1 cellular context compared by ENCODE assay signal in the genomic region with DNA sequence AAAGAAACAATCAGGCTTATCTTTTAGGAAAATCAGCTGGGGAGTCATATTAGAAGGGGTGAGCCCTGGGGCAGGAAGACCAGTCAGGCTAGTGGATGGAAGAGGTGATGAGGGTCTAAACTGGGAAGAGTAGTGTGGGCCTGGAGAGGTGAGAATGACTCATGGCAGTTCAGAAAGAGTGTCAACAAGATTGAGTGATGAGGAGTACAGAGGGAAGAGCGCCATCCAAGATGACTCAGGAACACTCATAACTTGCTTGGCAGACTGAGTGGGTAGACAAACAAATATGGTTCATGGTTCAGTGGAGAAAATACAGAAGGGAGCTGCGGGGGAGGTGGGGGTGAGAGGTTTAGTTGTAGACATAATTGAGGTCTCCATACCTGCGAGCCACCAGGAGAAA.
TF ChIP-seq lines count a peak whose summit lies in the region.

No MANE protein-coding gene starts in this region.

TF ChIP-seq in K562, 482 proteins besides CTCF, POLR2A, EP300 and RAD21 (continued from another document):
- TF ChIP-seq, protein P1, sequence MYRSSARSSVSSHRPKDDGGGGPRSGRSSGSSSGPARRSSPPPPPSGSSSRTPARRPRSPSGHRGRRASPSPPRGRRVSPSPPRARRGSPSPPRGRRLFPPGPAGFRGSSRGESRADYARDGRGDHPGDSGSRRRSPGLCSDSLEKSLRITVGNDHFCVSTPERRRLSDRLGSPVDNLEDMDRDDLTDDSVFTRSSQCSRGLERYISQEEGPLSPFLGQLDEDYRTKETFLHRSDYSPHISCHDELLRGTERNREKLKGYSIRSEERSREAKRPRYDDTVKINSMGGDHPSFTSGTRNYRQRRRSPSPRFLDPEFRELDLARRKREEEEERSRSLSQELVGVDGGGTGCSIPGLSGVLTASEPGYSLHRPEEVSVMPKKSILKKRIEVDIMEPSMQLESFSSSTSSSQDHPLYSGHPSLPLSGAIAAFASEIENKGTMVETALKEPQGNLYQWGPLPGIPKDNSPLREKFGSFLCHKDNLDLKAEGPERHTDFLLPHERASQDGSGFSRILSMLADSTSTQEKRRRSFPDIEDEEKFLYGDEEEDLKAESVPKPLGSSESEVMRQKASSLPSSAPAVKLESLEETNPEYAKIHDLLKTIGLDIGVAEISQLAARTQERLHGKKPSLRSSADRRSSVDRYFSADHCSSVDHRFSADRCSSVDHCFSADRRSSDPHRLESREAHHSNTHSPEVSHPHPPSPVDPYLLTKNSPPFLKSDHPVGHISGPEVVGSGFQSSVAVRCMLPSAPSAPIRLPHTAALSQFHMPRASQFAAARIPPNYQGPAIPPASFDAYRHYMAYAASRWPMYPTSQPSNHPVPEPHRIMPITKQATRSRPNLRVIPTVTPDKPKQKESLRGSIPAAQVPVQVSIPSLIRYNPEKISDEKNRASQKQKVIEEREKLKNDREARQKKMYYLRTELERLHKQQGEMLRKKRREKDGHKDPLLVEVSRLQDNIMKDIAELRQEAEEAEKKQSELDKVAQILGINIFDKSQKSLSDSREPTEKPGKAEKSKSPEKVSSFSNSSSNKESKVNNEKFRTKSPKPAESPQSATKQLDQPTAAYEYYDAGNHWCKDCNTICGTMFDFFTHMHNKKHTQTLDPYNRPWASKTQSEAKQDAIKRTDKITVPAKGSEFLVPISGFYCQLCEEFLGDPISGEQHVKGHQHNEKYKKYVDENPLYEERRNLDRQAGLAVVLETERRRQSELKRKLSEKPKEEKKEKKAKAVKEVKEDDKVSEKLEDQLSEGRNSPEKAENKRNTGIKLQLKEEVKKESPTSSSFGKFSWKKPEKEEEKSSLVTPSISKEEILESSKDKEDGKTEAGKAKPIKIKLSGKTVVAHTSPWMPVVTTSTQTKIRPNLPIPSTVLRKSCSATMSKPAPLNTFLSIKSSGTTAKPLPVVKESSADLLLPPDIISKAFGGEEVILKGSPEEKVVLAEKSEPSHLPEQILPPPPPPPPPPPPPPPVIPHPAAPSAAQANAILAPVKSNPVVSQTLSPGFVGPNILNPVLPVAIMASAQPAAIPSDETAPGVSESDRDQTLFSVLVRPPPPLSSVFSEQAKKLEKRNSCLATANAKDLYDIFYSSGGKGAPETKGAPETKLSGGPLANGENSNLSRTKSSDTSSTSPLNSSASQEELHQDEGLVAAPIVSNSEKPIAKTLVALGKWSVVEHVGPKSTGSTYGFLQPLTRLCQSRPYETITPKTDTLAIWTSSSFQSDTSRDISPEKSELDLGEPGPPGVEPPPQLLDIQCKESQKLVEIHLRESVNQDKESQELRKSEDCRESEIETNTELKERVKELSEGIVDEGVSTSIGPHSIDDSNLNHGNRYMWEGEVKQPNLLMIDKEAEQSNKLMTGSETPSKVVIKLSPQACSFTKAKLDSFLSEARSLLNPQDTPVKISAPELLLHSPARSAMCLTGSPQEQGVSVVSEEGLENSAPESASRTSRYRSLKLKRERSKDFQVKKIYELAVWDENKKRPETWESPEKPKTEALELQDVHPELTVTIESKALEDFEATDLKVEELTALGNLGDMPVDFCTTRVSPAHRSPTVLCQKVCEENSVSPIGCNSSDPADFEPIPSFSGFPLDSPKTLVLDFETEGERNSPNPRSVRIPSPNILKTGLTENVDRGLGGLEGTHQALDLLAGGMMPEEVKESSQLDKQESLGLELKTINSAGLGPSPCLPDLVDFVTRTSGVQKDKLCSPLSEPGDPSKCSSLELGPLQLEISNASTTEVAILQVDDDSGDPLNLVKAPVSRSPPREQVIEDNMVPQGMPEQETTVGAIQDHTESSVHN (IDR thresholded peaks at IDR 0.05; ENCODE audit: borderline replicate concordance in 1 of 2, low read depth in 1 of 2), result no peak
- TF ChIP-seq JUND (IDR thresholded peaks at IDR 0.05; ENCODE audit: borderline replicate concordance, low read depth, low read length), result peak; percentile 80; the same call in 1 of the 2 replicates
- peak; percentile 64; the same call in 2 of the 3 replicates for TF ChIP-seq JUND (tag; IDR thresholded peaks at IDR 0.05; ENCODE audit: borderline replicate concordance, low read depth, low read length)
- TF ChIP-seq SMARCE1 (IDR thresholded peaks at IDR 0.05), result peak; percentile 67; the same call in 1 of the 2 replicates
- TF ChIP-seq, protein P2, sequence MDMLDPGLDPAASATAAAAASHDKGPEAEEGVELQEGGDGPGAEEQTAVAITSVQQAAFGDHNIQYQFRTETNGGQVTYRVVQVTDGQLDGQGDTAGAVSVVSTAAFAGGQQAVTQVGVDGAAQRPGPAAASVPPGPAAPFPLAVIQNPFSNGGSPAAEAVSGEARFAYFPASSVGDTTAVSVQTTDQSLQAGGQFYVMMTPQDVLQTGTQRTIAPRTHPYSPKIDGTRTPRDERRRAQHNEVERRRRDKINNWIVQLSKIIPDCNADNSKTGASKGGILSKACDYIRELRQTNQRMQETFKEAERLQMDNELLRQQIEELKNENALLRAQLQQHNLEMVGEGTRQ (CRISPR knock-in tag; IDR thresholded peaks at IDR 0.05), result no peak
- TF ChIP-seq DPF2 (IDR thresholded peaks at IDR 0.05), result peak; percentile 82
- no peak for TF ChIP-seq ZNF41 (CRISPR knock-in tag; conservative IDR thresholded peaks at IDR 0.05)
- TF ChIP-seq PURB (CRISPR knock-in tag; IDR thresholded peaks at IDR 0.05; ENCODE audit: low read depth), result no peak
- TF ChIP-seq TRIM24 (IDR thresholded peaks at IDR 0.05), result peak in 1 of 2 experiments; percentile 24; a peak in 1 of 4 replicates
- TF ChIP-seq SMARCA4 (IDR thresholded peaks at IDR 0.05), result peak; percentile 73
- no peak for TF ChIP-seq ZNF24 (IDR thresholded peaks at IDR 0.05)
- peak; percentile 63 for TF ChIP-seq NFIC (IDR thresholded peaks at IDR 0.05)
- TF ChIP-seq FOXJ3 (CRISPR knock-in tag; IDR thresholded peaks at IDR 0.05), result no peak
- TF ChIP-seq CBFA2T3 (IDR thresholded peaks at IDR 0.05), result 0 out of 2 replicates have a peak, but pooled peaks have one; percentile 6
- no peak for TF ChIP-seq ZNF311 (CRISPR knock-in tag; IDR thresholded peaks at IDR 0.05)
- TF ChIP-seq RBM22 (IDR thresholded peaks at IDR 0.05; ENCODE audit: low read depth, low read length, poor library complexity, severe bottlenecking), result no peak
- peak; percentile 15; the same call in 1 of the 2 replicates for TF ChIP-seq NCOR1 (IDR thresholded peaks at IDR 0.05)
- TF ChIP-seq EHMT2 (IDR thresholded peaks at IDR 0.05), result peak; percentile 72
- no peak for TF ChIP-seq ETV5 (CRISPR knock-in tag; IDR thresholded peaks at IDR 0.05; ENCODE audit: low read depth)
- no peak for TF ChIP-seq TBP (optimal IDR thresholded peaks at IDR 0.05; ENCODE audit: low read depth, low read length)
- 0 out of 2 replicates have a peak, but pooled peaks have one; percentile 26 for TF ChIP-seq SMARCC2 (IDR thresholded peaks at IDR 0.05; ENCODE audit: low read depth)
- TF ChIP-seq ZNF316 (IDR thresholded peaks at IDR 0.05), result peak; percentile 36; the same call in 1 of the 2 replicates
- TF ChIP-seq, protein P3, sequence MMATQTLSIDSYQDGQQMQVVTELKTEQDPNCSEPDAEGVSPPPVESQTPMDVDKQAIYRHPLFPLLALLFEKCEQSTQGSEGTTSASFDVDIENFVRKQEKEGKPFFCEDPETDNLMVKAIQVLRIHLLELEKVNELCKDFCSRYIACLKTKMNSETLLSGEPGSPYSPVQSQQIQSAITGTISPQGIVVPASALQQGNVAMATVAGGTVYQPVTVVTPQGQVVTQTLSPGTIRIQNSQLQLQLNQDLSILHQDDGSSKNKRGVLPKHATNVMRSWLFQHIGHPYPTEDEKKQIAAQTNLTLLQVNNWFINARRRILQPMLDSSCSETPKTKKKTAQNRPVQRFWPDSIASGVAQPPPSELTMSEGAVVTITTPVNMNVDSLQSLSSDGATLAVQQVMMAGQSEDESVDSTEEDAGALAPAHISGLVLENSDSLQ (IDR thresholded peaks at IDR 0.05), result peak; percentile 74
- peak; percentile 56 for TF ChIP-seq MAFG (tag; conservative IDR thresholded peaks at IDR 0.05)
- TF ChIP-seq EGR1 (conservative IDR thresholded peaks at IDR 0.05), result peak; percentile 87
- TF ChIP-seq ZEB2 (IDR thresholded peaks at IDR 0.05), result peak; percentile 41; the same call in 1 of the 2 replicates
- peak in 1 of 2 experiments; percentile 26; a peak in 1 of 4 replicates for TF ChIP-seq KDM1A (IDR thresholded peaks at IDR 0.05)
- TF ChIP-seq ZNF184 (CRISPR knock-in tag; IDR thresholded peaks at IDR 0.05), result no peak
- no peak for TF ChIP-seq ZNF583 (CRISPR knock-in tag; IDR thresholded peaks at IDR 0.05)
- peak; percentile 85 for TF ChIP-seq FOSL1 (tag; conservative IDR thresholded peaks at IDR 0.05)
- TF ChIP-seq, protein P4, sequence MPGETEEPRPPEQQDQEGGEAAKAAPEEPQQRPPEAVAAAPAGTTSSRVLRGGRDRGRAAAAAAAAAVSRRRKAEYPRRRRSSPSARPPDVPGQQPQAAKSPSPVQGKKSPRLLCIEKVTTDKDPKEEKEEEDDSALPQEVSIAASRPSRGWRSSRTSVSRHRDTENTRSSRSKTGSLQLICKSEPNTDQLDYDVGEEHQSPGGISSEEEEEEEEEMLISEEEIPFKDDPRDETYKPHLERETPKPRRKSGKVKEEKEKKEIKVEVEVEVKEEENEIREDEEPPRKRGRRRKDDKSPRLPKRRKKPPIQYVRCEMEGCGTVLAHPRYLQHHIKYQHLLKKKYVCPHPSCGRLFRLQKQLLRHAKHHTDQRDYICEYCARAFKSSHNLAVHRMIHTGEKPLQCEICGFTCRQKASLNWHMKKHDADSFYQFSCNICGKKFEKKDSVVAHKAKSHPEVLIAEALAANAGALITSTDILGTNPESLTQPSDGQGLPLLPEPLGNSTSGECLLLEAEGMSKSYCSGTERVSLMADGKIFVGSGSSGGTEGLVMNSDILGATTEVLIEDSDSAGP (CRISPR knock-in tag; IDR thresholded peaks at IDR 0.05), result no peak
- TF ChIP-seq ZC3H11A (IDR thresholded peaks at IDR 0.05; ENCODE audit: low read depth, low read length), result no peak
- TF ChIP-seq HDAC1 (IDR thresholded peaks at IDR 0.05), result peak in 1 of 2 experiments; percentile 30; a peak in 1 of 4 replicates
- TF ChIP-seq NR2C1 (IDR thresholded peaks at IDR 0.05), result no peak
- TF ChIP-seq NR2C1 (tag; IDR thresholded peaks at IDR 0.05), result no peak
- no peak for TF ChIP-seq PHTF2 (CRISPR knock-in tag; IDR thresholded peaks at IDR 0.05)
- TF ChIP-seq NR2C2 (CRISPR knock-in tag; IDR thresholded peaks at IDR 0.05), result no peak
- TF ChIP-seq NR2C2 (tag; IDR thresholded peaks at IDR 0.05), result peak; percentile 36; the same call in 1 of the 2 replicates
- peak; percentile 77 for TF ChIP-seq JUN (IDR thresholded peaks at IDR 0.05; ENCODE audit: borderline replicate concordance, low read depth, low read length)
- no peak for TF ChIP-seq JUN (CRISPR knock-in tag; IDR thresholded peaks at IDR 0.05; ENCODE audit: borderline replicate concordance)
- TF ChIP-seq, protein P5, sequence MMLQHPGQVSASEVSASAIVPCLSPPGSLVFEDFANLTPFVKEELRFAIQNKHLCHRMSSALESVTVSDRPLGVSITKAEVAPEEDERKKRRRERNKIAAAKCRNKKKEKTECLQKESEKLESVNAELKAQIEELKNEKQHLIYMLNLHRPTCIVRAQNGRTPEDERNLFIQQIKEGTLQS (IDR thresholded peaks at IDR 0.05), result peak; percentile 80
- TF ChIP-seq, protein P5 (CRISPR knock-in tag; conservative IDR thresholded peaks at IDR 0.05), result no peak
- TF ChIP-seq FOXK2 (conservative IDR thresholded peaks at IDR 0.05 in 1 of 2, IDR thresholded peaks at IDR 0.05 in 1 of 2; ENCODE audit: low read depth in 2 of 2), result 0 out of 4 replicates have a peak, but pooled peaks of 1 of the 2 experiments have one; percentile 50
- no peak for TF ChIP-seq ARID2 (IDR thresholded peaks at IDR 0.05)
- 0 out of 2 replicates have a peak, but pooled peaks have one; percentile 30 for TF ChIP-seq CTBP1 (IDR thresholded peaks at IDR 0.05; ENCODE audit: borderline replicate concordance)
- peak; percentile 76 for TF ChIP-seq ARID1B (IDR thresholded peaks at IDR 0.05)
- TF ChIP-seq MEIS2 (IDR thresholded peaks at IDR 0.05; ENCODE audit: partially characterized antibody), result peak; percentile 89
TF ChIP-seq in K562: peak in this region for 26.
